In genomic region chr2:39142904-39143617, GRCh38 we compare ENCODE assay signal across 24 cellular contexts. TPM values are rescaled to one million over a fixed set of nuclear protein-coding genes. Genes with fewer than 3 reads are reported as not detected.
DNase-seq lines count a peak whose midpoint lies in the region; ATAC-seq and TF ChIP-seq lines count a peak whose summit lies in the region.
"Had no signal": no experiment of that assay in that cellular context is flagged by ENCODE, and none has a peak within 500 bp of the region (broad histone marks: within the 10 kb centered on the region; RNA-seq: fewer than 3 reads in every experiment).

No MANE protein-coding gene starts in this region.

- no peaks in the 10 kb centered on the region for H3K27me3 ChIP-seq in CD4-positive, alpha-beta memory T cell (ENCODE audit: insufficient read depth, low read length)
- H3K27me3 ChIP-seq: body of pancreas, Peyer's patch, right atrium auricular region, suprapubic skin had no signal

- POLR2A ChIA-PET in CD4-positive, alpha-beta memory T cell (lab: Charles Lee; ENCODE audit: partially characterized antibody) = interaction anchor here (0.6 to 4.0 kb wide), 9 partner anchors 10 to 85 kb away, joined by 3 to 34 read pairs (median 4); partner anchors contain the start of gene SOS1
- POLR2A ChIA-PET in WTC11 (lab: Charles Lee) = no interaction called here

- peak overlapping the region; percentile 29 for H3K27ac ChIP-seq in CD4-positive, alpha-beta memory T cell (ENCODE audit: low read depth, low read length)
- H3K27ac ChIP-seq: body of pancreas, suprapubic skin had no signal

- no peak for ATAC-seq in WTC11
- ATAC-seq in HG03439 (IDR thresholded peaks at IDR 0.05; ENCODE audit: unreplicated experiment) = no peak
- ATAC-seq: activated T-cell treated with anti-CD3 and anti-CD28 coated beads, Interleukin-2, amount 50 U/mL, for 4 hours; body of pancreas; esophagus mucosa; naive thymus-derived CD4-positive, alpha-beta T cell had no signal

- intact Hi-C loops in CD14-positive monocyte (cut with micrococcal nuclease) = no loop called here
- intact Hi-C loops in CD4-positive, alpha-beta memory T cell (cut with micrococcal nuclease) = no loop called here
- intact Hi-C loops in activated T-helper 2 cell treated with anti-CD3 and anti-CD28 coated beads, Interferon-gamma antibody, Interleukin-2, Interleukin-4, amounts not matched to agents 10 μg/mL and 5 μg/mL and 100 μg/mL, durations not matched to agents 14 hours and 24 hours and 36 hours (cut with micrococcal nuclease) = no loop called here

- no peak for TF ChIP-seq CTCF in CD14-positive monocyte (IDR thresholded peaks at IDR 0.05)
- TF ChIP-seq CTCF in WTC11 (IDR thresholded peaks at IDR 0.05) = no peak

- no peaks in the 10 kb centered on the region for H3K36me3 ChIP-seq in CD4-positive, alpha-beta memory T cell (ENCODE audit: insufficient read depth, low read length)
- H3K36me3 ChIP-seq: Peyer's patch, right atrium auricular region, suprapubic skin had no signal

- H3K27me3 Mint-ChIP-seq in CD14-positive monocyte (ENCODE audit: low read depth in 3 of 3) (no peaks in the 10 kb centered on the region), WTC11 (ENCODE audit: low read depth) (no peaks in the 10 kb centered on the region)
- no peaks in the 10 kb centered on the region for H3K27me3 Mint-ChIP-seq in CD4-positive, alpha-beta memory T cell
- H3K27me3 Mint-ChIP-seq in activated T-helper 2 cell treated with anti-CD3 and anti-CD28 coated beads, Interferon-gamma antibody, Interleukin-2, Interleukin-4, amounts not matched to agents 10 μg/mL and 5 μg/mL and 100 μg/mL, durations not matched to agents 14 hours and 24 hours and 36 hours (ENCODE audit: low read depth) = no peaks in the 10 kb centered on the region
- H3K27me3 Mint-ChIP-seq: activated naive CD8-positive, alpha-beta T cell; naive thymus-derived CD4-positive, alpha-beta T cell had no signal

- DNase-seq in CD14-positive monocyte (ENCODE audit: low spot score) = no peak
- DNase-seq in CD4-positive, alpha-beta memory T cell = no peak
- DNase-seq in NOMO-1 treated with DMSO at 0.1 percent for 48 hours (lab: John Stamatoyannopoulos, UW; ENCODE audit: unreplicated experiment) = peak; percentile 63
- DNase-seq in activated T-helper 2 cell treated with anti-CD3 and anti-CD28 coated beads, Interferon-gamma antibody, Interleukin-2, Interleukin-4, amounts not matched to agents 10 μg/mL and 5 μg/mL and 100 μg/mL, durations not matched to agents 14 hours and 24 hours and 36 hours (ENCODE audit: low spot score) = no peak
- no peak for DNase-seq in globus pallidus (ENCODE audit: low spot score)
- DNase-seq in HuH-7 (ENCODE audit: low spot score) = no peak
- DNase-seq in WTC11 (ENCODE audit: low spot score) = no peak
- DNase-seq: activated CD4-positive, alpha-beta T cell treated with anti-CD3 and anti-CD28 coated beads, Interleukin-2, amount 50 U/mL, for 4 hours; activated T-cell treated with anti-CD3 and anti-CD28 coated beads, Interleukin-2, amount 50 U/mL, for 4 hours; body of pancreas; COR-L47; DND-41; effector CD8-positive, alpha-beta T cell; mesenchymal stem cell; naive thymus-derived CD4-positive, alpha-beta T cell; NCI-H1694; NCI-H2227 treated with DMSO at 0.1 percent for 48 hours; NCI-H774; Peyer's patch had no signal

- H3K4me3 Mint-ChIP-seq in CD14-positive monocyte (peak overlapping the region in 1 of 2 donors; percentile 31), WTC11 (no peak overlapping the region)
- H3K4me3 Mint-ChIP-seq in CD4-positive, alpha-beta memory T cell = peak overlapping the region in 5 of 8 donors; percentile 1 to 60 (median 9)
- H3K4me3 Mint-ChIP-seq in activated T-helper 2 cell treated with anti-CD3 and anti-CD28 coated beads, Interferon-gamma antibody, Interleukin-2, Interleukin-4, amounts not matched to agents 10 μg/mL and 5 μg/mL and 100 μg/mL, durations not matched to agents 14 hours and 24 hours and 36 hours (ENCODE audit: low read depth) = no peak overlapping the region
- H3K4me3 Mint-ChIP-seq: activated naive CD8-positive, alpha-beta T cell; activated T-cell treated with anti-CD3 and anti-CD28 coated beads, Interleukin-2, amount 50 U/mL, for 4 hours had no signal

- CTCF ChIA-PET in CD4-positive, alpha-beta memory T cell (lab: Charles Lee; ENCODE audit: partially characterized antibody) = interaction anchor here (1.0 to 3.0 kb wide), 8 partner anchors 9 to 86 kb away, joined by 3 to 8 read pairs (median 6); partner anchors contain the start of gene SOS1
- CTCF ChIA-PET in WTC11 (lab: Charles Lee) = interaction anchor here (0.8 kb wide), 1 partner anchor 195 kb away, joined by 3 read pairs; no protein-coding TSS in a partner anchor

- no peaks in the 10 kb centered on the region for H3K9me3 ChIP-seq in CD4-positive, alpha-beta memory T cell (ENCODE audit: control insufficient read depth in 1 of 2, low read length in 2 of 2)
- H3K9me3 ChIP-seq: body of pancreas, Peyer's patch, right atrium auricular region, suprapubic skin had no signal

- peaks cover 55% of the 10 kb centered on the region for H3K4me1 Mint-ChIP-seq in CD14-positive monocyte
- peaks cover 28 to 55% (median 42%) of the 10 kb centered on the region in 4 donors for H3K4me1 Mint-ChIP-seq in CD4-positive, alpha-beta memory T cell
- H3K4me1 Mint-ChIP-seq in activated T-helper 2 cell treated with anti-CD3 and anti-CD28 coated beads, Interferon-gamma antibody, Interleukin-2, Interleukin-4, amounts not matched to agents 10 μg/mL and 5 μg/mL and 100 μg/mL, durations not matched to agents 14 hours and 24 hours and 36 hours (ENCODE audit: low read depth) = peaks cover 55% of the 10 kb centered on the region
- H3K4me1 Mint-ChIP-seq in WTC11 = peaks cover 31% of the 10 kb centered on the region

- no peak overlapping the region for H3K4me3 ChIP-seq in CD4-positive, alpha-beta memory T cell (ENCODE audit: low read length in 2 of 2)
- H3K4me3 ChIP-seq: body of pancreas, Peyer's patch, right atrium auricular region, suprapubic skin had no signal

- H3K27ac Mint-ChIP-seq in CD14-positive monocyte = peak overlapping the region; percentile 60 to 89 (median 87)
- peak overlapping the region; percentile 49 to 93 (median 83) for H3K27ac Mint-ChIP-seq in CD4-positive, alpha-beta memory T cell
- H3K27ac Mint-ChIP-seq in activated T-helper 2 cell treated with anti-CD3 and anti-CD28 coated beads, Interferon-gamma antibody, Interleukin-2, Interleukin-4, amounts not matched to agents 10 μg/mL and 5 μg/mL and 100 μg/mL, durations not matched to agents 14 hours and 24 hours and 36 hours = peak overlapping the region; percentile 21
- H3K27ac Mint-ChIP-seq in WTC11 = no peak overlapping the region; the same call in 1 of the 2 replicates
- H3K27ac Mint-ChIP-seq: activated naive CD8-positive, alpha-beta T cell had no signal

- H3K4me1 ChIP-seq in CD4-positive, alpha-beta memory T cell (ENCODE audit: insufficient read depth, low read length) = peaks cover 56% of the 10 kb centered on the region

- H3K36me3 Mint-ChIP-seq in CD14-positive monocyte (no peaks in the 10 kb centered on the region), WTC11 (no peaks in the 10 kb centered on the region)
- no peaks in the 10 kb centered on the region for H3K36me3 Mint-ChIP-seq in CD4-positive, alpha-beta memory T cell
- H3K36me3 Mint-ChIP-seq in activated T-helper 2 cell treated with anti-CD3 and anti-CD28 coated beads, Interferon-gamma antibody, Interleukin-2, Interleukin-4, amounts not matched to agents 10 μg/mL and 5 μg/mL and 100 μg/mL, durations not matched to agents 14 hours and 24 hours and 36 hours (ENCODE audit: low read depth) = peaks cover 3% of the 10 kb centered on the region
- H3K36me3 Mint-ChIP-seq: activated naive CD8-positive, alpha-beta T cell had no signal

- H3K9me3 Mint-ChIP-seq in CD14-positive monocyte (peaks cover 0 to 5% (median 0%) of the 10 kb centered on the region in 7 donors), WTC11 (no peaks in the 10 kb centered on the region)
- no peaks in the 10 kb centered on the region for H3K9me3 Mint-ChIP-seq in CD4-positive, alpha-beta memory T cell
- H3K9me3 Mint-ChIP-seq in activated T-helper 2 cell treated with anti-CD3 and anti-CD28 coated beads, Interferon-gamma antibody, Interleukin-2, Interleukin-4, amounts not matched to agents 10 μg/mL and 5 μg/mL and 100 μg/mL, durations not matched to agents 14 hours and 24 hours and 36 hours = no peaks in the 10 kb centered on the region
- H3K9me3 Mint-ChIP-seq: activated T-cell treated with anti-CD3 and anti-CD28 coated beads, Interleukin-2, amount 50 U/mL, for 4 hours; naive thymus-derived CD4-positive, alpha-beta T cell had no signal

TF ChIP-seq in WTC11, 78 proteins besides CTCF, POLR2A, EP300 and RAD21:
- TF ChIP-seq SMAD4 (CRISPR knock-in tag; IDR thresholded peaks at IDR 0.05) (no peak), ZNF396 (CRISPR knock-in tag; IDR thresholded peaks at IDR 0.05; ENCODE audit: borderline replicate concordance) (no peak)

RNA-seq across cellular contexts. Expression of gene SOS1, which starts 22.2 kb away (rescaled TPM):
- polyA plus RNA-seq in CD14-positive monocyte = 1 to 10 TPM; 5.3 to 7.7 TPM
- total RNA-seq in CD4-positive, alpha-beta memory T cell = 100 to 1,000 TPM in 1 of 2 experiments, 10 to 100 TPM in 1; 94.4 to 103 TPM
- polyA plus RNA-seq in CD4-positive, alpha-beta memory T cell = 10 to 100 TPM in 1 of 2 donors, 1 to 10 TPM in 1; 5.7 to 25.6 TPM
- 52.6 and 64.2 TPM in 2 replicates for total RNA-seq in activated T-helper 2 cell treated with anti-CD3 and anti-CD28 coated beads, Interferon-gamma antibody, Interleukin-2, Interleukin-4, amounts not matched to agents 10 μg/mL and 5 μg/mL and 100 μg/mL, durations not matched to agents 14 hours and 24 hours and 36 hours
- 28.4 to 33.9 TPM (median 28.7 TPM) in 3 replicates for total RNA-seq in WTC11 (2021)

Comparison
In these comparisons a context has a peak if more than half of its experiments do, and no peak if none do; other contexts are left out.
1. H3K4me3 Mint-ChIP-seq: peak in CD4-positive, alpha-beta memory T cell (5 of 8); none in activated T-helper 2 cell treated with anti-CD3 and anti-CD28 coated beads, Interferon-gamma antibody, Interleukin-2, Interleukin-4, amounts not matched to agents 10 μg/mL and 5 μg/mL and 100 μg/mL, durations not matched to agents 14 hours and 24 hours and 36 hours (single experiment) and WTC11 (single experiment).